13 cellular contexts compared by ENCODE assay signal in genomic region chr19:18898533-18899408, GRCh38. TPM values are rescaled to one million over a fixed set of nuclear protein-coding genes. Genes with fewer than 3 reads are reported as not detected.
"Had no signal": no experiment of that assay in that cellular context is flagged by ENCODE, and none has a peak within 500 bp of the region (broad histone marks: within the 10 kb centered on the region; RNA-seq: fewer than 3 reads in every experiment).

No MANE protein-coding gene starts in this region.

- H3K9me3 Mint-ChIP-seq: activated naive CD4-positive, alpha-beta T cell treated with anti-CD3 and anti-CD28 coated beads, Interleukin-2, amount 50 U/mL, for 72 hours; brain; mesothelial cell of epicardium; stimulated activated memory B cell treated with anti-CD40 and anti-IgM and Interleukin-4, amounts not matched to agents 10 μg/mL and 1 μg/mL and 100 μg/mL, for 72 hours had no signal

- H3K27ac Mint-ChIP-seq: activated naive CD4-positive, alpha-beta T cell treated with anti-CD3 and anti-CD28 coated beads, Interleukin-2, amount 50 U/mL, for 72 hours; mesothelial cell of epicardium; progenitor cell of endocrine pancreas; stimulated activated memory B cell treated with anti-CD40 and anti-IgM and Interleukin-4, amounts not matched to agents 10 μg/mL and 1 μg/mL and 100 μg/mL, for 72 hours; T-helper 17 cell had no signal

- H3K27ac ChIP-seq: foreskin keratinocyte, heart right ventricle had no signal

- H3K4me3 Mint-ChIP-seq: stimulated activated memory B cell treated with anti-CD40 and anti-IgM and Interleukin-4, amounts not matched to agents 10 μg/mL and 1 μg/mL and 100 μg/mL, for 72 hours; T-helper 17 cell had no signal

- H3K4me3 ChIP-seq: heart right ventricle, tibial nerve had no signal

- H3K27me3 Mint-ChIP-seq: brain had no signal

- ATAC-seq: activated naive CD4-positive, alpha-beta T cell treated with anti-CD3 and anti-CD28 coated beads, Interleukin-2, amount 50 U/mL, for 72 hours; foreskin keratinocyte; stimulated activated memory B cell treated with anti-CD40 and anti-IgM and Interleukin-4, amounts not matched to agents 10 μg/mL and 1 μg/mL and 100 μg/mL, for 72 hours had no signal

- H3K9me3 ChIP-seq: heart right ventricle, tibial nerve had no signal

- FAIRE-seq: keratinocyte had no signal

- DNase-seq: activated effector memory CD4-positive, alpha-beta T cell treated with anti-CD3 and anti-CD28 coated beads, Interleukin-2, amount 50 U/mL, for 16 hours; amniotic stem cell; foreskin keratinocyte; heart right ventricle; stimulated activated CD4-positive, alpha-beta T cell treated with anti-CD3 and anti-CD28 coated beads, Interleukin-1b, Interleukin-23, amount 100 ng/mL, for 48 hours; T-helper 17 cell had no signal

- H3K36me3 Mint-ChIP-seq: activated naive CD4-positive, alpha-beta T cell treated with anti-CD3 and anti-CD28 coated beads, Interleukin-2, amount 50 U/mL, for 72 hours had no signal

- H3K4me1 ChIP-seq: foreskin keratinocyte had no signal

RNA-seq across cellular contexts. Expression of gene CERS1, which starts 2.8 kb away (rescaled TPM):
- total RNA-seq: T-helper 17 cell had no signal
